Comparison of ENCODE assay signal across 15 cellular contexts in the genomic region with DNA sequence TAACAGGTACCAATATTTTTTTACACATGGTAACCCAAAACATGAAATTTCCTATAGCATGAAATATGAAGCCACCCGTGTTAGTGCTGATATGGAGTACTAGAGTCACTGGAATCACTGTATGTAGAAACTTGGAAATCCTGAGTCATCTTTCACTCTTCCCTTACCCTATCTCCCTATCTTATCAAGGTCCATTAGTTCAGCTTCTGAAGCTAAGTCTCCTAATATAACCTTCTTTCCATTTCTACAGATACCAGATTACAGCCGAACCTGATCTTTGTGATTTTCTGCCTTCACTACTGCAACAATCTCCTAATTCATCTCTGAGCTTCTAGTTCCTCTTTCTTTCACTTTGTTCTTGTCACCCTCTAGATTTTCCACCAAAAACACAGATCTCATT.
"Had no signal": no experiment of that assay in that cellular context is flagged by ENCODE, and none has a peak within 500 bp of the region (broad histone marks: within the 10 kb centered on the region; RNA-seq: fewer than 3 reads in every experiment).

No MANE protein-coding gene starts in this region.

- ATAC-seq: activated naive CD4-positive, alpha-beta T cell treated with anti-CD3 and anti-CD28 coated beads, Interleukin-2, amount 50 U/mL, for 72 hours; natural killer cell; psoas muscle; stimulated activated naive CD8-positive, alpha-beta T cell treated with anti-CD3 and anti-CD28 coated beads, Interleukin-15, Interleukin-2, amounts not matched to agents 100 U/mL and 50 U/mL, for 24 hours; T-helper 17 cell had no signal

- H3K27me3 ChIP-seq: brain microvascular endothelial cell, right lobe of liver, spleen, uterus had no signal

- H3K9me3 ChIP-seq: psoas muscle, right lobe of liver, spleen, thoracic aorta, uterus had no signal

- H3K36me3 ChIP-seq: uterus had no signal

- H3K27ac ChIP-seq: brain microvascular endothelial cell, psoas muscle, right lobe of liver, spleen, thoracic aorta, uterus had no signal

- DNase-seq: activated CD4-positive, alpha-beta T cell treated with anti-CD3 and anti-CD28 coated beads, Interleukin-2, amount 50 U/mL, for 1 hour; activated effector memory CD4-positive, alpha-beta T cell treated with Interleukin-2 at 50 U/mL for 16 hours; activated T-cell treated with anti-CD3 and anti-CD28 coated beads for 4 hours; brain microvascular endothelial cell; natural killer cell; occipital lobe; psoas muscle; right lobe of liver; spleen; stimulated activated CD4-positive, alpha-beta T cell treated with anti-CD3 and anti-CD28 coated beads, Interleukin-2, amount 100 ng/mL, for 24 hours; stimulated activated naive CD8-positive, alpha-beta T cell treated with anti-CD3 and anti-CD28 coated beads, Interleukin-15, Interleukin-2, amounts not matched to agents 100 U/mL and 50 U/mL, for 24 hours; T-helper 17 cell; uterus had no signal

- H3K4me1 ChIP-seq: psoas muscle, uterus had no signal

- H3K4me3 ChIP-seq: psoas muscle, right lobe of liver, spleen, thoracic aorta, uterus had no signal
